ENCODE assay signal across 2 cellular contexts in the genomic region with DNA sequence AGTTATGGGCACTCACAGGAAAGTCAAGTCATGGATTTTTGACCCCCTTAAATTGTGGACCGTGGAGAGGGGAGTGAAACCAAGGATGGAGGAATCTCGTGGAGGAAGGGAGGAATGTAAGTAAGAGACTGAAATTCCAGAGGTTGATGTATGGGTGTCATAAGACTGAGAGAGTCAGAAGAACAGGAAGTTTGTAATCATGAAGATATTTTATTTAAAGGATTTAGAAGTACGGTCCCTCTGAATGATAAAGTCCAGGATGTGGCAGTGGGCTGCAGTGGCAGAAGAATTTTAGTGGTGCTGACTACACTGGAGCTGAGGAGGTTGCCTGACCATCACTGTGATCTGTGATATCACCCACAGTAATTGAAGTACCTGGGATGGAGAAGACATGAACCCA.
TF ChIP-seq lines count a peak whose summit lies in the region.

No MANE protein-coding gene starts in this region.

TF ChIP-seq in WTC11, 78 proteins besides CTCF, POLR2A, EP300 and RAD21:
- TF ChIP-seq ZNF219 (CRISPR knock-in tag; IDR thresholded peaks at IDR 0.05; ENCODE audit: borderline replicate concordance): no peak
- no peak for TF ChIP-seq CREB1 (CRISPR knock-in tag; IDR thresholded peaks at IDR 0.05)
- TF ChIP-seq EMX1 (CRISPR knock-in tag; IDR thresholded peaks at IDR 0.05): no peak
- TF ChIP-seq HMGXB4 (CRISPR knock-in tag; IDR thresholded peaks at IDR 0.05): no peak
- TF ChIP-seq GABPB1 (CRISPR knock-in tag; IDR thresholded peaks at IDR 0.05): no peak
- no peak for TF ChIP-seq ZNF416 (CRISPR knock-in tag; IDR thresholded peaks at IDR 0.05)
- TF ChIP-seq, protein P1, sequence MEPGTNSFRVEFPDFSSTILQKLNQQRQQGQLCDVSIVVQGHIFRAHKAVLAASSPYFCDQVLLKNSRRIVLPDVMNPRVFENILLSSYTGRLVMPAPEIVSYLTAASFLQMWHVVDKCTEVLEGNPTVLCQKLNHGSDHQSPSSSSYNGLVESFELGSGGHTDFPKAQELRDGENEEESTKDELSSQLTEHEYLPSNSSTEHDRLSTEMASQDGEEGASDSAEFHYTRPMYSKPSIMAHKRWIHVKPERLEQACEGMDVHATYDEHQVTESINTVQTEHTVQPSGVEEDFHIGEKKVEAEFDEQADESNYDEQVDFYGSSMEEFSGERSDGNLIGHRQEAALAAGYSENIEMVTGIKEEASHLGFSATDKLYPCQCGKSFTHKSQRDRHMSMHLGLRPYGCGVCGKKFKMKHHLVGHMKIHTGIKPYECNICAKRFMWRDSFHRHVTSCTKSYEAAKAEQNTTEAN (CRISPR knock-in tag; IDR thresholded peaks at IDR 0.05): no peak
- TF ChIP-seq ZBTB21 (CRISPR knock-in tag; IDR thresholded peaks at IDR 0.05; ENCODE audit: borderline replicate concordance): no peak
- no peak for TF ChIP-seq PRRX2 (CRISPR knock-in tag; IDR thresholded peaks at IDR 0.05)
- no peak for TF ChIP-seq TEAD1 (CRISPR knock-in tag; IDR thresholded peaks at IDR 0.05)
- no peak for TF ChIP-seq TCF7 (CRISPR knock-in tag; IDR thresholded peaks at IDR 0.05; ENCODE audit: low read depth)
- TF ChIP-seq, protein P2, sequence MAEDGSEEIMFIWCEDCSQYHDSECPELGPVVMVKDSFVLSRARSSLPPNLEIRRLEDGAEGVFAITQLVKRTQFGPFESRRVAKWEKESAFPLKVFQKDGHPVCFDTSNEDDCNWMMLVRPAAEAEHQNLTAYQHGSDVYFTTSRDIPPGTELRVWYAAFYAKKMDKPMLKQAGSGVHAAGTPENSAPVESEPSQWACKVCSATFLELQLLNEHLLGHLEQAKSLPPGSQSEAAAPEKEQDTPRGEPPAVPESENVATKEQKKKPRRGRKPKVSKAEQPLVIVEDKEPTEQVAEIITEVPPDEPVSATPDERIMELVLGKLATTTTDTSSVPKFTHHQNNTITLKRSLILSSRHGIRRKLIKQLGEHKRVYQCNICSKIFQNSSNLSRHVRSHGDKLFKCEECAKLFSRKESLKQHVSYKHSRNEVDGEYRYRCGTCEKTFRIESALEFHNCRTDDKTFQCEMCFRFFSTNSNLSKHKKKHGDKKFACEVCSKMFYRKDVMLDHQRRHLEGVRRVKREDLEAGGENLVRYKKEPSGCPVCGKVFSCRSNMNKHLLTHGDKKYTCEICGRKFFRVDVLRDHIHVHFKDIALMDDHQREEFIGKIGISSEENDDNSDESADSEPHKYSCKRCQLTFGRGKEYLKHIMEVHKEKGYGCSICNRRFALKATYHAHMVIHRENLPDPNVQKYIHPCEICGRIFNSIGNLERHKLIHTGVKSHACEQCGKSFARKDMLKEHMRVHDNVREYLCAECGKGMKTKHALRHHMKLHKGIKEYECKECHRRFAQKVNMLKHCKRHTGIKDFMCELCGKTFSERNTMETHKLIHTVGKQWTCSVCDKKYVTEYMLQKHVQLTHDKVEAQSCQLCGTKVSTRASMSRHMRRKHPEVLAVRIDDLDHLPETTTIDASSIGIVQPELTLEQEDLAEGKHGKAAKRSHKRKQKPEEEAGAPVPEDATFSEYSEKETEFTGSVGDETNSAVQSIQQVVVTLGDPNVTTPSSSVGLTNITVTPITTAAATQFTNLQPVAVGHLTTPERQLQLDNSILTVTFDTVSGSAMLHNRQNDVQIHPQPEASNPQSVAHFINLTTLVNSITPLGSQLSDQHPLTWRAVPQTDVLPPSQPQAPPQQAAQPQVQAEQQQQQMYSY (CRISPR knock-in tag; IDR thresholded peaks at IDR 0.05): no peak
- no peak for TF ChIP-seq NR2C2 (CRISPR knock-in tag; IDR thresholded peaks at IDR 0.05)
- TF ChIP-seq OVOL2 (CRISPR knock-in tag; IDR thresholded peaks at IDR 0.05; ENCODE audit: borderline replicate concordance): no peak
- no peak for TF ChIP-seq JUN (CRISPR knock-in tag; IDR thresholded peaks at IDR 0.05)
- TF ChIP-seq STAT6 (CRISPR knock-in tag; conservative IDR thresholded peaks at IDR 0.05; ENCODE audit: low read depth): no peak
- TF ChIP-seq, protein P3, sequence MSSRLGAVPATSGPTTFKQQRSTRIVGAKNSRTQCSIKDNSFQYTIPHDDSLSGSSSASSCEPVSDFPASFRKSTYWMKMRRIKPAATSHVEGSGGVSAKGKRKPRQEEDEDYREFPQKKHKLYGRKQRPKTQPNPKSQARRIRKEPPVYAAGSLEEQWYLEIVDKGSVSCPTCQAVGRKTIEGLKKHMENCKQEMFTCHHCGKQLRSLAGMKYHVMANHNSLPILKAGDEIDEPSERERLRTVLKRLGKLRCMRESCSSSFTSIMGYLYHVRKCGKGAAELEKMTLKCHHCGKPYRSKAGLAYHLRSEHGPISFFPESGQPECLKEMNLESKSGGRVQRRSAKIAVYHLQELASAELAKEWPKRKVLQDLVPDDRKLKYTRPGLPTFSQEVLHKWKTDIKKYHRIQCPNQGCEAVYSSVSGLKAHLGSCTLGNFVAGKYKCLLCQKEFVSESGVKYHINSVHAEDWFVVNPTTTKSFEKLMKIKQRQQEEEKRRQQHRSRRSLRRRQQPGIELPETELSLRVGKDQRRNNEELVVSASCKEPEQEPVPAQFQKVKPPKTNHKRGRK (CRISPR knock-in tag; IDR thresholded peaks at IDR 0.05; ENCODE audit: borderline replicate concordance): no peak
TF ChIP-seq in WTC11: peak in this region for 0.

TF ChIP-seq in GM23338, 12 proteins besides CTCF, POLR2A, EP300 and RAD21:
- TF ChIP-seq EZH2 (IDR thresholded peaks at IDR 0.05; ENCODE audit: low read depth, unreplicated experiment): no peak
- TF ChIP-seq ZNF114 (CRISPR knock-in tag; IDR thresholded peaks at IDR 0.05): no peak
- TF ChIP-seq ETS1 (IDR thresholded peaks at IDR 0.05): no peak
- TF ChIP-seq REST (IDR thresholded peaks at IDR 0.05; ENCODE audit: unreplicated experiment): no peak
- TF ChIP-seq EZH2phosphoT487 (IDR thresholded peaks at IDR 0.05; ENCODE audit: unreplicated experiment): no peak
- no peak for TF ChIP-seq CREB1 (CRISPR knock-in tag; IDR thresholded peaks at IDR 0.05; ENCODE audit: low read depth)
- TF ChIP-seq, protein P4, sequence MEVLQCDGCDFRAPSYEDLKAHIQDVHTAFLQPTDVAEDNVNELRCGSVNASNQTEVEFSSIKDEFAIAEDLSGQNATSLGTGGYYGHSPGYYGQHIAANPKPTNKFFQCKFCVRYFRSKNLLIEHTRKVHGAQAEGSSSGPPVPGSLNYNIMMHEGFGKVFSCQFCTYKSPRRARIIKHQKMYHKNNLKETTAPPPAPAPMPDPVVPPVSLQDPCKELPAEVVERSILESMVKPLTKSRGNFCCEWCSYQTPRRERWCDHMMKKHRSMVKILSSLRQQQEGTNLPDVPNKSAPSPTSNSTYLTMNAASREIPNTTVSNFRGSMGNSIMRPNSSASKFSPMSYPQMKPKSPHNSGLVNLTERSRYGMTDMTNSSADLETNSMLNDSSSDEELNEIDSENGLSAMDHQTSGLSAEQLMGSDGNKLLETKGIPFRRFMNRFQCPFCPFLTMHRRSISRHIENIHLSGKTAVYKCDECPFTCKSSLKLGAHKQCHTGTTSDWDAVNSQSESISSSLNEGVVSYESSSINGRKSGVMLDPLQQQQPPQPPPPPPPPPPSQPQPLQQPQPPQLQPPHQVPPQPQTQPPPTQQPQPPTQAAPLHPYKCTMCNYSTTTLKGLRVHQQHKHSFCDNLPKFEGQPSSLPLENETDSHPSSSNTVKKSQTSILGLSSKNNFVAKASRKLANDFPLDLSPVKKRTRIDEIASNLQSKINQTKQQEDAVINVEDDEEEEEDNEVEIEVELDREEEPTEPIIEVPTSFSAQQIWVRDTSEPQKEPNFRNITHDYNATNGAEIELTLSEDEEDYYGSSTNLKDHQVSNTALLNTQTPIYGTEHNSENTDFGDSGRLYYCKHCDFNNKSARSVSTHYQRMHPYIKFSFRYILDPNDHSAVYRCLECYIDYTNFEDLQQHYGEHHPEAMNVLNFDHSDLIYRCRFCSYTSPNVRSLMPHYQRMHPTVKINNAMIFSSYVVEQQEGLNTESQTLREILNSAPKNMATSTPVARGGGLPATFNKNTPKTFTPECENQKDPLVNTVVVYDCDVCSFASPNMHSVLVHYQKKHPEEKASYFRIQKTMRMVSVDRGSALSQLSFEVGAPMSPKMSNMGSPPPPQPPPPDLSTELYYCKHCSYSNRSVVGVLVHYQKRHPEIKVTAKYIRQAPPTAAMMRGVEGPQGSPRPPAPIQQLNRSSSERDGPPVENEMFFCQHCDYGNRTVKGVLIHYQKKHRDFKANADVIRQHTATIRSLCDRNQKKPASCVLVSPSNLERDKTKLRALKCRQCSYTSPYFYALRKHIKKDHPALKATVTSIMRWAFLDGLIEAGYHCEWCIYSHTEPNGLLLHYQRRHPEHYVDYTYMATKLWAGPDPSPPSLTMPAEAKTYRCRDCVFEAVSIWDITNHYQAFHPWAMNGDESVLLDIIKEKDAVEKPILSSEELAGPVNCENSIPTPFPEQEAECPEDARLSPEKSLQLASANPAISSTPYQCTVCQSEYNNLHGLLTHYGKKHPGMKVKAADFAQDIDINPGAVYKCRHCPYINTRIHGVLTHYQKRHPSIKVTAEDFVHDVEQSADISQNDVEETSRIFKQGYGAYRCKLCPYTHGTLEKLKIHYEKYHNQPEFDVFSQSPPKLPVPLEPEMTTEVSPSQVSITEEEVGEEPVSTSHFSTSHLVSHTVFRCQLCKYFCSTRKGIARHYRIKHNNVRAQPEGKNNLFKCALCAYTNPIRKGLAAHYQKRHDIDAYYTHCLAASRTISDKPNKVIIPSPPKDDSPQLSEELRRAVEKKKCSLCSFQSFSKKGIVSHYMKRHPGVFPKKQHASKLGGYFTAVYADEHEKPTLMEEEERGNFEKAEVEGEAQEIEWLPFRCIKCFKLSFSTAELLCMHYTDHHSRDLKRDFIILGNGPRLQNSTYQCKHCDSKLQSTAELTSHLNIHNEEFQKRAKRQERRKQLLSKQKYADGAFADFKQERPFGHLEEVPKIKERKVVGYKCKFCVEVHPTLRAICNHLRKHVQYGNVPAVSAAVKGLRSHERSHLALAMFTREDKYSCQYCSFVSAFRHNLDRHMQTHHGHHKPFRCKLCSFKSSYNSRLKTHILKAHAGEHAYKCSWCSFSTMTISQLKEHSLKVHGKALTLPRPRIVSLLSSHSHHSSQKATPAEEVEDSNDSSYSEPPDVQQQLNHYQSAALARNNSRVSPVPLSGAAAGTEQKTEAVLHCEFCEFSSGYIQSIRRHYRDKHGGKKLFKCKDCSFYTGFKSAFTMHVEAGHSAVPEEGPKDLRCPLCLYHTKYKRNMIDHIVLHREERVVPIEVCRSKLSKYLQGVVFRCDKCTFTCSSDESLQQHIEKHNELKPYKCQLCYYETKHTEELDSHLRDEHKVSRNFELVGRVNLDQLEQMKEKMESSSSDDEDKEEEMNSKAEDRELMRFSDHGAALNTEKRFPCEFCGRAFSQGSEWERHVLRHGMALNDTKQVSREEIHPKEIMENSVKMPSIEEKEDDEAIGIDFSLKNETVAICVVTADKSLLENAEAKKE (CRISPR knock-in tag; IDR thresholded peaks at IDR 0.05): no peak
- no peak for TF ChIP-seq NANOG (IDR thresholded peaks at IDR 0.05; ENCODE audit: borderline replicate concordance)
